Comparison of ENCODE assay signal across 11 cellular contexts in the genomic region with DNA sequence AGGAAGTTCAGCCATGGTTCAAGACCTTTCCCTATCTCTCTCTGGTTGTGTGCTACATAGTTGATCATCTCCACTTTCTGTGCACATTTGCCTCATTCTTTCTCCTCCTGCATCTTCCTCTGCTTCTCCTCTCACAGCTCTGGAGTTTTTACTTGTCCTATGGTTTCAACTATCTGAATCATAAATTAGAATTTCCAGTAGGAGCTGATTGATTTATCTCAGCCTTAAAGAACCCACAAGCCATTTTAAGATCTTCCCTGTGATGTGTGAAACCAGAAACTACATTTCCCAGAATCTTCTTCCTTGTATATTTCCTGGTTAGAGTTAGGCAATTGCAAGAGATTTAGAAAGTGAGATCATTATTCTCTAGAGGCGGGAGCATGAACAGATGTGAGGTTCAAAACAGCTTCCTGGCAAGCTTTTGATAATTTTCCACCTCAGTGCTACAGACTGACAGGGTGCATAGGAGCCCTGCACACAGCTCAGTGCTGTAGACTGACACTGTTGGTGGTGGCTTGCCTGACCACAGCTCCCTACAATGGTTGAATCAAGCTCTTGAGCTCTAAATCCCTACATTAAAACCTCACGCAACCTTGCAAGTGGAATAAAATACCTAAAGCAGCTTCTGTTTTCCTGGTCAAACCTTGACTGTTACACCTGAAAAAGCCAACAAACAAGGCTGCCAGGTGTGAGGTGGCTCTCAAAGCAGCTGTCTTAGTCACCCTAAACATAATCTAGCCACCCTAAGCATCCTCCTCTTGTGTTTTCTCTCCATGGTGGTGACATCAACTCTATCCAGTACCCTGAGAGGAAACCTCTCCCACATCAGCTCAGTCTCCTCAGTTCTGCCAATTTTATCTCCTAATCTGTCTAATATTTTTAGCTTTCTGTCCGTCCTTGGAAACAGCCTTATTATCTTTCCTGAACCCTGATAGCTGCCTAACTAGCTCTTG. TPM values are rescaled to one million over a fixed set of nuclear protein-coding genes. Genes with fewer than 3 reads are reported as not detected.
DNase-seq lines count a peak whose midpoint lies in the region; ATAC-seq and TF ChIP-seq lines count a peak whose summit lies in the region.
"Had no signal": no experiment of that assay in that cellular context is flagged by ENCODE, and none has a peak within 500 bp of the region (broad histone marks: within the 10 kb centered on the region; RNA-seq: fewer than 3 reads in every experiment).

No MANE protein-coding gene starts in this region.

- H3K4me1 ChIP-seq in suprapubic skin, result no peaks in the 10 kb centered on the region

- H3K36me3 Mint-ChIP-seq in activated naive CD8-positive, alpha-beta T cell, result peaks cover 2% of the 10 kb centered on the region
- H3K36me3 Mint-ChIP-seq in stimulated activated effector memory CD8-positive, alpha-beta T cell treated with anti-CD3 and anti-CD28 coated beads, Interleukin-12 subunit alpha, Interleukin-12 subunit beta, amount 100 ng/mL, for 72 hours, result no peaks in the 10 kb centered on the region

- no peak overlapping the region for H3K4me3 ChIP-seq in Jurkat, Clone E6-1 (ENCODE audit: low read length)
- H3K4me3 ChIP-seq in suprapubic skin, result no peak overlapping the region

- H3K27ac ChIP-seq in suprapubic skin, result no peak overlapping the region

- peak overlapping the region; percentile 86 for H3K27ac Mint-ChIP-seq in activated naive CD8-positive, alpha-beta T cell
- H3K27ac Mint-ChIP-seq in stimulated activated effector memory CD8-positive, alpha-beta T cell treated with anti-CD3 and anti-CD28 coated beads, Interleukin-12 subunit alpha, Interleukin-12 subunit beta, amount 100 ng/mL, for 72 hours, result peak overlapping the region; percentile 36

- ATAC-seq in stimulated activated effector memory CD8-positive, alpha-beta T cell treated with anti-CD3 and anti-CD28 coated beads, Interleukin-12 subunit alpha, Interleukin-12 subunit beta, amount 100 ng/mL, for 72 hours, result peak; percentile 93
- no peak for ATAC-seq in GM18498 (IDR thresholded peaks at IDR 0.05; ENCODE audit: unreplicated experiment)

- WGBS in suprapubic skin, result 50% methylated on average over 3 of the region's 3 CpGs

- peaks cover 53% of the 10 kb centered on the region for H3K4me1 Mint-ChIP-seq in activated naive CD8-positive, alpha-beta T cell (ENCODE audit: low read depth)
- H3K4me1 Mint-ChIP-seq in stimulated activated effector memory CD8-positive, alpha-beta T cell treated with anti-CD3 and anti-CD28 coated beads, Interleukin-12 subunit alpha, Interleukin-12 subunit beta, amount 100 ng/mL, for 72 hours, result peaks cover 48% of the 10 kb centered on the region

- no peak for TF ChIP-seq CTCF in suprapubic skin (IDR thresholded peaks at IDR 0.05)

- TF ChIP-seq POLR2A in suprapubic skin (IDR thresholded peaks at IDR 0.05), result no peak

- H3K27me3 ChIP-seq in suprapubic skin, result peaks cover 2% of the 10 kb centered on the region

- H3K27me3 Mint-ChIP-seq in activated naive CD8-positive, alpha-beta T cell, result no peaks in the 10 kb centered on the region

- peak overlapping the region; percentile 54 for H3K4me3 Mint-ChIP-seq in activated naive CD8-positive, alpha-beta T cell
- peak overlapping the region; percentile 30 for H3K4me3 Mint-ChIP-seq in stimulated activated effector memory CD8-positive, alpha-beta T cell treated with anti-CD3 and anti-CD28 coated beads, Interleukin-12 subunit alpha, Interleukin-12 subunit beta, amount 100 ng/mL, for 72 hours

- no peak for TF ChIP-seq EP300 in suprapubic skin (IDR thresholded peaks at IDR 0.05)

- peak; percentile 29 for DNase-seq in activated naive CD4-positive, alpha-beta T cell treated with Interleukin-2 at 50 U/mL for 16 hours
- DNase-seq in activated naive CD4-positive, alpha-beta T cell treated with anti-CD3 and anti-CD28 coated beads, Interleukin-2, amount 50 U/mL, for 16 hours, result no peak
- peak; percentile 78 for DNase-seq in Jurkat, Clone E6-1 (ENCODE audit: low read depth, low spot score)
- DNase-seq in stimulated activated effector memory CD8-positive, alpha-beta T cell treated with anti-CD3 and anti-CD28 coated beads, Interleukin-12 subunit alpha, Interleukin-12 subunit beta, amount 100 ng/mL, for 72 hours (ENCODE audit: low spot score in 2 of 2), result peak in 1 of 2 donors; percentile 74
- DNase-seq in suprapubic skin (ENCODE audit: low spot score in 2 of 2) (no peak), T1000 (lab: John Stamatoyannopoulos, UW) (no peak)
- DNase-seq: KG1, mesenchymal stem cell had no signal

- H3K9me3 Mint-ChIP-seq in activated naive CD8-positive, alpha-beta T cell (ENCODE audit: low read depth), result no peaks in the 10 kb centered on the region
- H3K9me3 Mint-ChIP-seq in stimulated activated effector memory CD8-positive, alpha-beta T cell treated with anti-CD3 and anti-CD28 coated beads, Interleukin-12 subunit alpha, Interleukin-12 subunit beta, amount 100 ng/mL, for 72 hours, result no peaks in the 10 kb centered on the region

- H3K9me3 ChIP-seq in suprapubic skin, result no peaks in the 10 kb centered on the region

- H3K36me3 ChIP-seq in suprapubic skin, result no peaks in the 10 kb centered on the region

RNA-seq across cellular contexts. Expression of a gene that starts 21.5 kb away (rescaled TPM):
- not detected for polyA plus RNA-seq in Jurkat, Clone E6-1 (2012; ENCODE audit: insufficient read depth, insufficient read length)
- not detected for total RNA-seq in suprapubic skin
- total RNA-seq: temporal lobe had no signal

RNA-seq across cellular contexts. Expression of a gene that starts 44.5 kb away (rescaled TPM):
- 0.82 TPM for polyA plus RNA-seq in Jurkat, Clone E6-1 (2012; ENCODE audit: insufficient read depth, insufficient read length)
- total RNA-seq in suprapubic skin, result not detected
- total RNA-seq: temporal lobe had no signal

Comparison
In these comparisons a context has a peak if more than half of its experiments do, and no peak if none do; other contexts are left out.
1. DNase-seq: peak in activated naive CD4-positive, alpha-beta T cell treated with Interleukin-2 at 50 U/mL for 16 hours (single experiment) and Jurkat, Clone E6-1 (single experiment); none in activated naive CD4-positive, alpha-beta T cell treated with anti-CD3 and anti-CD28 coated beads, Interleukin-2, amount 50 U/mL, for 16 hours (single experiment), suprapubic skin (0 of 2) and T1000 (single experiment).